Comparison of ENCODE assay signal across 37 cellular contexts in genomic region chr1:163076044-163076443, GRCh38. TPM values are rescaled to one million over a fixed set of nuclear protein-coding genes. Genes with fewer than 3 reads are reported as not detected.
"Had no signal": no experiment of that assay in that cellular context is flagged by ENCODE, and none has a peak within 500 bp of the region (broad histone marks: within the 10 kb centered on the region; RNA-seq: fewer than 3 reads in every experiment).

No MANE protein-coding gene starts in this region.

- H3K4me3 Mint-ChIP-seq: activated CD4-positive, alpha-beta memory T cell treated with anti-CD3 and anti-CD28 coated beads, Interleukin-2, amount 10 ng/mL, durations not matched to agents 7 days and 5 days; activated CD8-positive, alpha-beta memory T cell treated with anti-CD3 and anti-CD28 coated beads, Interleukin-2, amount 10 ng/mL, durations not matched to agents 7 days and 5 days; activated naive CD4-positive, alpha-beta T cell treated with anti-CD3 and anti-CD28 coated beads, Interleukin-2, amount 10 ng/mL, durations not matched to agents 7 days and 5 days; activated naive CD8-positive, alpha-beta T cell; activated naive CD8-positive, alpha-beta T cell treated with anti-CD3 and anti-CD28 coated beads, Interleukin-2, amount 50 U/mL, for 24 hours; brain had no signal

- H3K27me3 ChIP-seq: Peyer's patch had no signal

- DNase-seq: activated CD4-positive, alpha-beta memory T cell treated with anti-CD3 and anti-CD28 coated beads, Interleukin-2, amount 10 ng/mL, durations not matched to agents 7 days and 5 days; activated CD4-positive, alpha-beta T cell treated with anti-CD3 and anti-CD28 coated beads for 1 hour; activated CD4-positive, alpha-beta T cell treated with anti-CD3 and anti-CD28 coated beads for 48 hours; activated CD4-positive, CD25-positive, alpha-beta regulatory T cell; activated CD8-positive, alpha-beta memory T cell treated with anti-CD3 and anti-CD28 coated beads for 24 hours; activated CD8-positive, alpha-beta memory T cell treated with anti-CD3 and anti-CD28 coated beads, Interleukin-2, amount 10 ng/mL, durations not matched to agents 7 days and 5 days; activated CD8-positive, alpha-beta memory T cell treated with anti-CD3 and anti-CD28 coated beads, Interleukin-2, amount 50 U/mL, for 48 hours; activated effector memory CD4-positive, alpha-beta T cell treated with Interleukin-2 at 50 U/mL for 16 hours; activated naive CD4-positive, alpha-beta T cell treated with anti-CD3 and anti-CD28 coated beads, Interleukin-2, amount 10 ng/mL, durations not matched to agents 7 days and 5 days; activated naive CD8-positive, alpha-beta T cell treated with anti-CD3 and anti-CD28 coated beads, Interleukin-2, amount 50 U/mL, for 24 hours; activated T-cell treated with anti-CD3 and anti-CD28 coated beads, Interleukin-2, amount 50 U/mL, for 48 hours; anterior cingulate cortex; central memory CD4-positive, alpha-beta T cell; NCI-H1048; NCI-H1105 treated with DMSO at 0.1 percent for 48 hours; NCI-H1436; NCI-H1694; NCI-H1930; NCI-H2081 treated with DMSO at 0.1 percent for 48 hours; NCI-H226; NCI-H446 treated with DMSO at 0.1 percent for 48 hours; NCI-H524; NCI-H69; NCI-H82; NK-92 treated with Interleukin-12 subunit alpha and Interleukin-12 subunit beta, amount 100 ng/mL, for 24 hours; PC-3; Peyer's patch; SIG-M5; T1000; WERI-Rb-1 had no signal

- H3K36me3 Mint-ChIP-seq: activated CD8-positive, alpha-beta memory T cell treated with anti-CD3 and anti-CD28 coated beads, Interleukin-2, amount 10 ng/mL, durations not matched to agents 7 days and 5 days; activated naive CD4-positive, alpha-beta T cell treated with anti-CD3 and anti-CD28 coated beads, Interleukin-2, amount 10 ng/mL, durations not matched to agents 7 days and 5 days; activated naive CD8-positive, alpha-beta T cell; brain had no signal

- H3K4me1 Mint-ChIP-seq: activated CD4-positive, alpha-beta memory T cell treated with anti-CD3 and anti-CD28 coated beads, Interleukin-2, amount 10 ng/mL, durations not matched to agents 7 days and 5 days; activated CD8-positive, alpha-beta memory T cell treated with anti-CD3 and anti-CD28 coated beads, Interleukin-2, amount 10 ng/mL, durations not matched to agents 7 days and 5 days; activated naive CD4-positive, alpha-beta T cell treated with anti-CD3 and anti-CD28 coated beads, Interleukin-2, amount 10 ng/mL, durations not matched to agents 7 days and 5 days; activated naive CD8-positive, alpha-beta T cell treated with anti-CD3 and anti-CD28 coated beads, Interleukin-2, amount 50 U/mL, for 24 hours had no signal

- H3K36me3 ChIP-seq: Peyer's patch, WERI-Rb-1 had no signal

- H3K27ac ChIP-seq: Peyer's patch, RWPE1, WERI-Rb-1 had no signal

- H3K4me3 ChIP-seq: Peyer's patch had no signal

- H3K9me3 Mint-ChIP-seq: activated CD4-positive, alpha-beta memory T cell treated with anti-CD3 and anti-CD28 coated beads, Interleukin-2, amount 10 ng/mL, durations not matched to agents 7 days and 5 days; activated naive CD4-positive, alpha-beta T cell treated with anti-CD3 and anti-CD28 coated beads, Interleukin-2, amount 10 ng/mL, durations not matched to agents 7 days and 5 days; activated naive CD8-positive, alpha-beta T cell treated with anti-CD3 and anti-CD28 coated beads, Interleukin-2, amount 50 U/mL, for 24 hours had no signal

- H3K27ac Mint-ChIP-seq: activated CD4-positive, alpha-beta memory T cell treated with anti-CD3 and anti-CD28 coated beads, Interleukin-2, amount 10 ng/mL, durations not matched to agents 7 days and 5 days; activated CD8-positive, alpha-beta memory T cell treated with anti-CD3 and anti-CD28 coated beads, Interleukin-2, amount 10 ng/mL, durations not matched to agents 7 days and 5 days; activated naive CD4-positive, alpha-beta T cell treated with anti-CD3 and anti-CD28 coated beads, Interleukin-2, amount 10 ng/mL, durations not matched to agents 7 days and 5 days; activated naive CD8-positive, alpha-beta T cell; activated naive CD8-positive, alpha-beta T cell treated with anti-CD3 and anti-CD28 coated beads, Interleukin-2, amount 50 U/mL, for 24 hours; brain had no signal

- ATAC-seq: activated CD8-positive, alpha-beta memory T cell treated with anti-CD3 and anti-CD28 coated beads, Interleukin-2, amount 10 ng/mL, durations not matched to agents 7 days and 5 days; activated naive CD8-positive, alpha-beta T cell treated with anti-CD3 and anti-CD28 coated beads, Interleukin-2, amount 50 U/mL, for 24 hours; PC-3; Right ventricle myocardium inferior had no signal

RNA-seq across cellular contexts. Expression of gene RGS4, which starts 6.9 kb away (rescaled TPM):
- total RNA-seq: activated CD4-positive, alpha-beta memory T cell treated with anti-CD3 and anti-CD28 coated beads, Interleukin-2, amount 10 ng/mL, durations not matched to agents 7 days and 5 days; activated CD8-positive, alpha-beta memory T cell treated with anti-CD3 and anti-CD28 coated beads, Interleukin-2, amount 10 ng/mL, durations not matched to agents 7 days and 5 days; SK-MEL-5; T-helper 1 cell treated with Interleukin-12 subunit alpha and Interleukin-12 subunit beta and Interleukin-4 antibody, amounts not matched to agents 30 ng/mL and 1 ng/mL, for 36 hours; T-helper 2 cell treated with Interferon-gamma antibody and Interleukin-4, amounts not matched to agents 100 ng/mL and 5 ng/mL, for 36 hours had no signal
